ENCODE assay signal across 9 cellular contexts in the genomic region with DNA sequence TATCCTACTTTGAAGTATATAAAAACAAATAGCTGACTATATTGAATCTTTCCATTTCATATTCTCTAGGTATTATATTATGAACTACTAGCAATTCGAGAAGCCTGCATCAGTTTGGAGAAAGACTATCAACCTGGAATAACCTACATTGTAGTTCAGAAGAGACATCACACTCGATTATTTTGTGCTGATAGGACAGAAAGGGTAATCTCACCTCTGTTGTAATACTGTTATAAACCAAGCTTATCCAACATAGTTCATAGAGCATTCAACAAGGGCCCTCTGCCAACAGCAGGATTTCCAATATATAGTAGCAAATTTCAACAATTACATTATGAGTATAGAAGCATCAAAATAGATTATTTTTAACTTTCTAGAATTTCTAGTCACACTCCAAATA. TPM values are rescaled to one million over a fixed set of nuclear protein-coding genes. Genes with fewer than 3 reads are reported as not detected.
"Had no signal": no experiment of that assay in that cellular context is flagged by ENCODE, and none has a peak within 500 bp of the region (broad histone marks: within the 10 kb centered on the region; RNA-seq: fewer than 3 reads in every experiment).

No MANE protein-coding gene starts in this region.

- FAIRE-seq: H1, H54 had no signal

- H2AFZ ChIP-seq: GM23338 had no signal

- ATAC-seq: GM23338 had no signal

- DNase-seq: H9, HCEC 1CT, KG1 had no signal

- H3K4me2 ChIP-seq: GM23338 had no signal

- H3K9me3 Mint-ChIP-seq: GM23338, H9, IgD-negative memory B cell had no signal

- H3K4me1 Mint-ChIP-seq: GM23338, H9 had no signal

- H3K27me3 Mint-ChIP-seq: IgD-negative memory B cell had no signal

- H3K4me3 ChIP-seq: GM23338 had no signal

- H3K27ac ChIP-seq: HL-60 had no signal

- H3K27ac Mint-ChIP-seq: GM23338, H9, IgD-negative memory B cell had no signal

- H3K4me3 Mint-ChIP-seq: GM23338, H9, IgD-negative memory B cell had no signal

RNA-seq across cellular contexts. Expression of gene TEKT2, which starts 43.7 kb away (rescaled TPM):
- total RNA-seq: HT1080 had no signal
- polyA plus RNA-seq: IgD-negative memory B cell had no signal
